Comparison of ENCODE assay signal across 8 cellular contexts in the genomic region with DNA sequence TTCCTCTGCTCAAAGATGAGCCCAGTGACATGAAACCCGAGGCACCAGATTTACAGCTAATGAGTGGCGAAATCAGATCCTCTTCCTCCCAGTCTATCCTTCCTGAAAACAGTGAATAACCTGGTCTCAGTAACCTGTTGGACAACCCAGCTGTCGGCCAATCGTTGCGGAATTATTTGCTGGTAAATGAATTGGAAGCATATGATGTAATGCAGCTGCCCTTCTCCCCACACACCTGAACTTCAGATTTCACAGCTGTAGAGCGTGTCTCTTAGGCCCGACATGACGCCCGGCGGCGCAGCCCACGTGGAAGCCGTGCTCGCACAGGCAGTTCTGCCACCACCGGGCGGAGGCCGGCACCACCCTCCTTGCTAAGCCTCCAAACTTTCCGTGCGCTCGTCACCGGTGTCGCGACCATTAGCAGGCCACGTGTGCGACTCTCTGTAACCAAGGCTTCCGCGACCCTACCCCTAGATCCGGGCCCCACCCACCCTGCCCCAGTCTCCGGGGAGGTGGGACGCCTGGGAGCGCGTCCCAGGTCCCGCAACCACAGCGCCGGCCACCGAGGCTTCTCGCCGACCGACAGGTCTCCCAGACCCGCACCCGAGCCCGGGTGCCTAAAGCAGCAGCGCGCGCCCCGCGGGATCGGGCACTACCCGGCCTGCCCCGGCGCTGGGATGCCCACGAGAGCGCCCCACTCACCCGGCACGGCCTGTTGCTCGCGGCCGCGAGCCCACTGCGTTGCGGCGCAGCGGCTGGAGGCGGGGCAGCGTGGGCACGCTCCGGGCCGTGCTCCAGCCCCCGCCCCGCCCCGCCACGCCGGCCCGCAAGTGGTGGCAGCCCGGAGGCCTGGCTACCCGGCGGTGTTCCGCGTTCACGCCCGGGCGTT. TPM values are rescaled to one million over a fixed set of nuclear protein-coding genes. Genes with fewer than 3 reads are reported as not detected.
DNase-seq lines count a peak whose midpoint lies in the region; ATAC-seq and TF ChIP-seq lines count a peak whose summit lies in the region.

A gene (minus strand): TSS at position 753 of the 889 bp plus-strand sequence. CDS start 4,838 bp downstream, outside the sequence.

- TF ChIP-seq CTCF in VCaP (conservative IDR thresholded peaks at IDR 0.05) (no peak), mammary epithelial cell (conservative IDR thresholded peaks at IDR 0.05 in 1 of 2, IDR thresholded peaks at IDR 0.05 in 1 of 2; ENCODE audit: extremely low read depth in 1 of 2, insufficient read depth in 1 of 2, low read depth in 1 of 2, low read length in 2 of 2) (no peak)

- H3K4me3 ChIP-seq in mammary epithelial cell (replicated peaks in 1 of 3; ENCODE audit: insufficient read depth in 1 of 3, low read depth in 2 of 3, low read length in 3 of 3), result peak within 1 kb of the TSS; percentile 51 to 71 (median 67)

- DNase-seq in NCI-H187 (lab: John Stamatoyannopoulos, UW) (peak; percentile 24 to 37), NCI-H187 treated with DMSO at 0.1 percent for 48 hours (lab: John Stamatoyannopoulos, UW) (no peak), NCI-H2107 (lab: John Stamatoyannopoulos, UW) (peak; percentile 49), mammary epithelial cell (peak; percentile 74), iris pigment epithelial cell (ENCODE audit: low read depth) (peak; percentile 78)
- peak; percentile 75 for DNase-seq in stimulated activated CD4-positive, alpha-beta T cell treated with anti-CD3 and anti-CD28 coated beads, Interleukin-12 subunit alpha, Interleukin-12 subunit beta, amount 100 ng/mL, for 4 hours

- H3K36me3 ChIP-seq in mammary epithelial cell (ENCODE audit: insufficient read depth, low read length), result peaks cover 1% of the 10 kb centered on the region

- H3K4me2 ChIP-seq in mammary epithelial cell (ENCODE audit: insufficient read depth, low read depth, low read length), result peak within 1 kb of the TSS; percentile 89

- H3K9me3 ChIP-seq in mammary epithelial cell (replicated peaks; ENCODE audit: insufficient read depth, low read length), result no peaks in the 10 kb centered on the region

- H3K79me2 ChIP-seq in mammary epithelial cell (ENCODE audit: insufficient read depth, low read length), result peaks cover 50% of the 10 kb centered on the region

- dilution Hi-C loops in mammary epithelial cell (cut with HindIII; ENCODE audit: low sequenced_read_pairs), result no loop called here

- peak within 1 kb of the TSS; percentile 85 for H2AFZ ChIP-seq in mammary epithelial cell (ENCODE audit: low read depth, low read length)

- peak within 1 kb of the TSS; percentile 87 for H3K27ac ChIP-seq in VCaP
- H3K27ac ChIP-seq in mammary epithelial cell (ENCODE audit: insufficient read depth, low read depth, low read length), result peak within 1 kb of the TSS; percentile 46

- in situ Hi-C loops in mammary epithelial cell (cut with MboI; ENCODE audit: low sequenced_read_pairs in 2 of 2), result no loop called here

- H3K27me3 ChIP-seq in mammary epithelial cell (ENCODE audit: insufficient read depth, low read length), result no peaks in the 10 kb centered on the region

- CTCF ChIA-PET in mammary epithelial cell (lab: Charles Lee; ENCODE audit: low non-redundant PET), result no interaction called here

- peaks cover 10% of the 10 kb centered on the region for H3K4me1 ChIP-seq in mammary epithelial cell (ENCODE audit: insufficient read depth, low read length)

- peak; percentile 89 for ATAC-seq in HG02885 (IDR thresholded peaks at IDR 0.05; ENCODE audit: poor library complexity, unreplicated experiment)

- peak within 1 kb of the TSS; percentile 77 for H3K9ac ChIP-seq in mammary epithelial cell (ENCODE audit: insufficient read depth, low read length)

- intact Hi-C loops in mammary epithelial cell (cut with micrococcal nuclease), result loop anchor here (5.0 kb wide), 3 partner anchors 40 to 180 kb away; a partner anchor contains a TSS

- H4K20me1 ChIP-seq in mammary epithelial cell (ENCODE audit: insufficient read depth, low read length), result no peaks in the 10 kb centered on the region

- TSS peak; percentile 34 for BruUV-seq in mammary epithelial cell (replicated peaks; lab: Mats Ljungman, UMichigan)

- WGBS in mammary epithelial cell (ENCODE audit: low coverage, missing lambda C conversion rate), result 5% methylated on average over 18 of the region's 82 CpGs

RNA-seq across cellular contexts. Expression of the gene that starts here (rescaled TPM):
- 10 to 100 TPM; 33.3 to 42.4 TPM for total RNA-seq in mammary epithelial cell
- 20.5 TPM for polyA plus RNA-seq in mammary epithelial cell
- polyA minus RNA-seq in mammary epithelial cell, result 9.9 TPM
